Comparison of ENCODE assay signal across 1 cellular context in the genomic region with DNA sequence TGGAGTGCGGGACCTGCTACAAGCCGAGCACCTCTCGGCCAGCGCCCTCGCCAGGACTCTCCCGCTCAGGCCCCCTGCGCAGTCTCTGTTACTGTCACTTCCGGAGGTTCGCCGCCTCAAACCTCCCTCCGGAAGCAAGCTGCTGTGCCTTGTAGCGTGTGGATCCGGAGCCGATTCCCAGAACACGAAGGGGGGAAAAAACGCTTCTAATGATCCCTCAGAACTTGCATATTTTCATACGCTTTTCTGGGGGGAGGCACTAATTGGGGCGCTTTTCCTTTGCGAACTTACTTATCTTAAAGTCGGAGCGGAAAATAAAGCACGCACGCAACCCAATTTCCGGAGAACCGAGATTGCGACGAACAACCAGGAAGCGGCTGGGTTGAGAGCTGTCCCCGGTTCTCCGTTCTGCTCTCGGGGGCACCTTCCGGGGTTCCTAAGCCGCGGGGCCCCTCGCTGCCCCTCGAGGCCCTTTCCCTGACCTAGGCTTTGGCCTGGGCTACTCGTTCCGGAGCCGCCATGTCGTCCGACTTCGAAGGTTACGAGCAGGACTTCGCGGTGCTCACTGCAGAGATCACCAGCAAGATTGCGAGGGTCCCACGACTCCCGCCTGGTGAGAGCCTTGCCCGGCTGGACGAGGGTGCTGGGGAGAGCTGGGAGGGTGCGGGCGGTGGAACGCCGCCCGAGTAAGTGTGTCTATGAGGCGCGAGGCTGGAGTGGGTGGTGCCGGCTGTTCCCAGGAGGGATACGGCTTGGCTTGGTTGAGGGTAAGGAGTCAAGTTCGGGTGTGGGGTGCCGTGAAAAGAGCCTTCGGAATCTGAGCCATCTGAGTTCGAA.
TF ChIP-seq lines count a peak whose summit lies in the region.

A gene (plus strand): TSS at position 361 of the 837 bp plus-strand sequence. CDS start 159 bp downstream, at position 520.
A gene with protein sequence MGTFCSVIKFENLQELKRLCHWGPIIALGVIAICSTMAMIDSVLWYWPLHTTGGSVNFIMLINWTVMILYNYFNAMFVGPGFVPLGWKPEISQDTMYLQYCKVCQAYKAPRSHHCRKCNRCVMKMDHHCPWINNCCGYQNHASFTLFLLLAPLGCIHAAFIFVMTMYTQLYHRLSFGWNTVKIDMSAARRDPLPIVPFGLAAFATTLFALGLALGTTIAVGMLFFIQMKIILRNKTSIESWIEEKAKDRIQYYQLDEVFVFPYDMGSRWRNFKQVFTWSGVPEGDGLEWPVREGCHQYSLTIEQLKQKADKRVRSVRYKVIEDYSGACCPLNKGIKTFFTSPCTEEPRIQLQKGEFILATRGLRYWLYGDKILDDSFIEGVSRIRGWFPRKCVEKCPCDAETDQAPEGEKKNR (minus strand): TSS at position 60 of the 837 bp plus-strand sequence. CDS start 1,478 bp downstream, outside the sequence.

TF ChIP-seq in HepG2, 621 proteins besides CTCF, POLR2A, EP300 and RAD21 (continued from another document and continues in another):
- TF ChIP-seq ZNF530 (CRISPR knock-in tag; IDR thresholded peaks at IDR 0.05; ENCODE audit: low read depth) (no peak), ZNF34 (CRISPR knock-in tag; IDR thresholded peaks at IDR 0.05; ENCODE audit: borderline replicate concordance) (peak; percentile 98), HNRNPL (IDR thresholded peaks at IDR 0.05; ENCODE audit: low read depth, low read length) (no peak; the same call in 1 of the 2 replicates), SP4 (CRISPR knock-in tag; IDR thresholded peaks at IDR 0.05) (no peak), SETDB1 (CRISPR knock-in tag; IDR thresholded peaks at IDR 0.05; ENCODE audit: borderline replicate concordance) (no peak), BRD4 (CRISPR knock-in tag; IDR thresholded peaks at IDR 0.05) (no peak), THAP11 (CRISPR knock-in tag; IDR thresholded peaks at IDR 0.05) (peak; percentile 84), KLF9 (CRISPR knock-in tag; IDR thresholded peaks at IDR 0.05; ENCODE audit: low read depth) (no peak), ZFX (CRISPR knock-in tag; IDR thresholded peaks at IDR 0.05; ENCODE audit: low read depth) (peak; percentile 61), ZNF816 (CRISPR knock-in tag; IDR thresholded peaks at IDR 0.05; ENCODE audit: borderline replicate concordance) (peak; percentile 94), NBN (conservative IDR thresholded peaks at IDR 0.05) (no peak), ZBTB8A (CRISPR knock-in tag; IDR thresholded peaks at IDR 0.05; ENCODE audit: borderline replicate concordance, low read depth) (no peak; the same call in 1 of the 2 replicates), ZSCAN21 (CRISPR knock-in tag; IDR thresholded peaks at IDR 0.05; ENCODE audit: borderline replicate concordance) (no peak), ZNF777 (CRISPR knock-in tag; IDR thresholded peaks at IDR 0.05) (no peak), PPARG (CRISPR knock-in tag; conservative IDR thresholded peaks at IDR 0.05) (no peak), POLR2AphosphoS2 (IDR thresholded peaks at IDR 0.05; ENCODE audit: low read depth, low read length) (no peak), JDP2 (CRISPR knock-in tag; IDR thresholded peaks at IDR 0.05; ENCODE audit: borderline replicate concordance) (no peak), TOE1 (CRISPR knock-in tag; IDR thresholded peaks at IDR 0.05) (no peak), ZNF441 (CRISPR knock-in tag; IDR thresholded peaks at IDR 0.05; ENCODE audit: borderline replicate concordance) (no peak; the same call in 1 of the 2 replicates), HMGA1 (CRISPR knock-in tag; conservative IDR thresholded peaks at IDR 0.05) (no peak), ZNF75D (CRISPR knock-in tag; IDR thresholded peaks at IDR 0.05; ENCODE audit: borderline replicate concordance) (no peak), ZNF558 (CRISPR knock-in tag; IDR thresholded peaks at IDR 0.05; ENCODE audit: borderline replicate concordance) (0 out of 2 replicates have a peak, but pooled peaks have one; percentile 20), PHF8 (CRISPR knock-in tag; IDR thresholded peaks at IDR 0.05) (peak; percentile 93), GATAD1 (CRISPR knock-in tag; IDR thresholded peaks at IDR 0.05) (peak; percentile 94), ZKSCAN5 (CRISPR knock-in tag; IDR thresholded peaks at IDR 0.05) (no peak), MEIS1 (CRISPR knock-in tag; IDR thresholded peaks at IDR 0.05; ENCODE audit: borderline replicate concordance) (0 out of 2 replicates have a peak, but pooled peaks have one; percentile 49), ZNF333 (CRISPR knock-in tag; IDR thresholded peaks at IDR 0.05; ENCODE audit: borderline replicate concordance) (0 out of 2 replicates have a peak, but pooled peaks have one; percentile 45), ARNT2 (CRISPR knock-in tag; IDR thresholded peaks at IDR 0.05; ENCODE audit: low read depth) (0 out of 2 replicates have a peak, but pooled peaks have one; percentile 62), NCOR1 (IDR thresholded peaks at IDR 0.05; ENCODE audit: borderline replicate concordance, low read length) (peak; percentile 71; the same call in 1 of the 2 replicates), CBFB (CRISPR knock-in tag; IDR thresholded peaks at IDR 0.05) (no peak), PLRG1 (conservative IDR thresholded peaks at IDR 0.05) (no peak)
- TF ChIP-seq, protein P1, sequence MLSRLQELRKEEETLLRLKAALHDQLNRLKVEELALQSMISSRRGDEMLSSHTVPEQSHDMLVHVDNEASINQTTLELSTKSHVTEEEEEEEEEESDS (CRISPR knock-in tag; IDR thresholded peaks at IDR 0.05; ENCODE audit: borderline replicate concordance): no peak
- TF ChIP-seq, protein P2, sequence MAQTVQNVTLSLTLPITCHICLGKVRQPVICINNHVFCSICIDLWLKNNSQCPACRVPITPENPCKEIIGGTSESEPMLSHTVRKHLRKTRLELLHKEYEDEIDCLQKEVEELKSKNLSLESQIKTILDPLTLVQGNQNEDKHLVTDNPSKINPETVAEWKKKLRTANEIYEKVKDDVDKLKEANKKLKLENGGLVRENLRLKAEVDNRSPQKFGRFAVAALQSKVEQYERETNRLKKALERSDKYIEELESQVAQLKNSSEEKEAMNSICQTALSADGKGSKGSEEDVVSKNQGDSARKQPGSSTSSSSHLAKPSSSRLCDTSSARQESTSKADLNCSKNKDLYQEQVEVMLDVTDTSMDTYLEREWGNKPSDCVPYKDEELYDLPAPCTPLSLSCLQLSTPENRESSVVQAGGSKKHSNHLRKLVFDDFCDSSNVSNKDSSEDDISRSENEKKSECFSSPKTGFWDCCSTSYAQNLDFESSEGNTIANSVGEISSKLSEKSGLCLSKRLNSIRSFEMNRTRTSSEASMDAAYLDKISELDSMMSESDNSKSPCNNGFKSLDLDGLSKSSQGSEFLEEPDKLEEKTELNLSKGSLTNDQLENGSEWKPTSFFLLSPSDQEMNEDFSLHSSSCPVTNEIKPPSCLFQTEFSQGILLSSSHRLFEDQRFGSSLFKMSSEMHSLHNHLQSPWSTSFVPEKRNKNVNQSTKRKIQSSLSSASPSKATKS (CRISPR knock-in tag; IDR thresholded peaks at IDR 0.05): no peak
- TF ChIP-seq, protein P3, sequence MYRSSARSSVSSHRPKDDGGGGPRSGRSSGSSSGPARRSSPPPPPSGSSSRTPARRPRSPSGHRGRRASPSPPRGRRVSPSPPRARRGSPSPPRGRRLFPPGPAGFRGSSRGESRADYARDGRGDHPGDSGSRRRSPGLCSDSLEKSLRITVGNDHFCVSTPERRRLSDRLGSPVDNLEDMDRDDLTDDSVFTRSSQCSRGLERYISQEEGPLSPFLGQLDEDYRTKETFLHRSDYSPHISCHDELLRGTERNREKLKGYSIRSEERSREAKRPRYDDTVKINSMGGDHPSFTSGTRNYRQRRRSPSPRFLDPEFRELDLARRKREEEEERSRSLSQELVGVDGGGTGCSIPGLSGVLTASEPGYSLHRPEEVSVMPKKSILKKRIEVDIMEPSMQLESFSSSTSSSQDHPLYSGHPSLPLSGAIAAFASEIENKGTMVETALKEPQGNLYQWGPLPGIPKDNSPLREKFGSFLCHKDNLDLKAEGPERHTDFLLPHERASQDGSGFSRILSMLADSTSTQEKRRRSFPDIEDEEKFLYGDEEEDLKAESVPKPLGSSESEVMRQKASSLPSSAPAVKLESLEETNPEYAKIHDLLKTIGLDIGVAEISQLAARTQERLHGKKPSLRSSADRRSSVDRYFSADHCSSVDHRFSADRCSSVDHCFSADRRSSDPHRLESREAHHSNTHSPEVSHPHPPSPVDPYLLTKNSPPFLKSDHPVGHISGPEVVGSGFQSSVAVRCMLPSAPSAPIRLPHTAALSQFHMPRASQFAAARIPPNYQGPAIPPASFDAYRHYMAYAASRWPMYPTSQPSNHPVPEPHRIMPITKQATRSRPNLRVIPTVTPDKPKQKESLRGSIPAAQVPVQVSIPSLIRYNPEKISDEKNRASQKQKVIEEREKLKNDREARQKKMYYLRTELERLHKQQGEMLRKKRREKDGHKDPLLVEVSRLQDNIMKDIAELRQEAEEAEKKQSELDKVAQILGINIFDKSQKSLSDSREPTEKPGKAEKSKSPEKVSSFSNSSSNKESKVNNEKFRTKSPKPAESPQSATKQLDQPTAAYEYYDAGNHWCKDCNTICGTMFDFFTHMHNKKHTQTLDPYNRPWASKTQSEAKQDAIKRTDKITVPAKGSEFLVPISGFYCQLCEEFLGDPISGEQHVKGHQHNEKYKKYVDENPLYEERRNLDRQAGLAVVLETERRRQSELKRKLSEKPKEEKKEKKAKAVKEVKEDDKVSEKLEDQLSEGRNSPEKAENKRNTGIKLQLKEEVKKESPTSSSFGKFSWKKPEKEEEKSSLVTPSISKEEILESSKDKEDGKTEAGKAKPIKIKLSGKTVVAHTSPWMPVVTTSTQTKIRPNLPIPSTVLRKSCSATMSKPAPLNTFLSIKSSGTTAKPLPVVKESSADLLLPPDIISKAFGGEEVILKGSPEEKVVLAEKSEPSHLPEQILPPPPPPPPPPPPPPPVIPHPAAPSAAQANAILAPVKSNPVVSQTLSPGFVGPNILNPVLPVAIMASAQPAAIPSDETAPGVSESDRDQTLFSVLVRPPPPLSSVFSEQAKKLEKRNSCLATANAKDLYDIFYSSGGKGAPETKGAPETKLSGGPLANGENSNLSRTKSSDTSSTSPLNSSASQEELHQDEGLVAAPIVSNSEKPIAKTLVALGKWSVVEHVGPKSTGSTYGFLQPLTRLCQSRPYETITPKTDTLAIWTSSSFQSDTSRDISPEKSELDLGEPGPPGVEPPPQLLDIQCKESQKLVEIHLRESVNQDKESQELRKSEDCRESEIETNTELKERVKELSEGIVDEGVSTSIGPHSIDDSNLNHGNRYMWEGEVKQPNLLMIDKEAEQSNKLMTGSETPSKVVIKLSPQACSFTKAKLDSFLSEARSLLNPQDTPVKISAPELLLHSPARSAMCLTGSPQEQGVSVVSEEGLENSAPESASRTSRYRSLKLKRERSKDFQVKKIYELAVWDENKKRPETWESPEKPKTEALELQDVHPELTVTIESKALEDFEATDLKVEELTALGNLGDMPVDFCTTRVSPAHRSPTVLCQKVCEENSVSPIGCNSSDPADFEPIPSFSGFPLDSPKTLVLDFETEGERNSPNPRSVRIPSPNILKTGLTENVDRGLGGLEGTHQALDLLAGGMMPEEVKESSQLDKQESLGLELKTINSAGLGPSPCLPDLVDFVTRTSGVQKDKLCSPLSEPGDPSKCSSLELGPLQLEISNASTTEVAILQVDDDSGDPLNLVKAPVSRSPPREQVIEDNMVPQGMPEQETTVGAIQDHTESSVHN (CRISPR knock-in tag; IDR thresholded peaks at IDR 0.05): no peak
- TF ChIP-seq, protein P4, sequence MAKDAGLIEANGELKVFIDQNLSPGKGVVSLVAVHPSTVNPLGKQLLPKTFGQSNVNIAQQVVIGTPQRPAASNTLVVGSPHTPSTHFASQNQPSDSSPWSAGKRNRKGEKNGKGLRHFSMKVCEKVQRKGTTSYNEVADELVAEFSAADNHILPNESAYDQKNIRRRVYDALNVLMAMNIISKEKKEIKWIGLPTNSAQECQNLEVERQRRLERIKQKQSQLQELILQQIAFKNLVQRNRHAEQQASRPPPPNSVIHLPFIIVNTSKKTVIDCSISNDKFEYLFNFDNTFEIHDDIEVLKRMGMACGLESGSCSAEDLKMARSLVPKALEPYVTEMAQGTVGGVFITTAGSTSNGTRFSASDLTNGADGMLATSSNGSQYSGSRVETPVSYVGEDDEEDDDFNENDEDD (CRISPR knock-in tag; IDR thresholded peaks at IDR 0.05; ENCODE audit: borderline replicate concordance): peak; percentile 67
- TF ChIP-seq, protein P5, sequence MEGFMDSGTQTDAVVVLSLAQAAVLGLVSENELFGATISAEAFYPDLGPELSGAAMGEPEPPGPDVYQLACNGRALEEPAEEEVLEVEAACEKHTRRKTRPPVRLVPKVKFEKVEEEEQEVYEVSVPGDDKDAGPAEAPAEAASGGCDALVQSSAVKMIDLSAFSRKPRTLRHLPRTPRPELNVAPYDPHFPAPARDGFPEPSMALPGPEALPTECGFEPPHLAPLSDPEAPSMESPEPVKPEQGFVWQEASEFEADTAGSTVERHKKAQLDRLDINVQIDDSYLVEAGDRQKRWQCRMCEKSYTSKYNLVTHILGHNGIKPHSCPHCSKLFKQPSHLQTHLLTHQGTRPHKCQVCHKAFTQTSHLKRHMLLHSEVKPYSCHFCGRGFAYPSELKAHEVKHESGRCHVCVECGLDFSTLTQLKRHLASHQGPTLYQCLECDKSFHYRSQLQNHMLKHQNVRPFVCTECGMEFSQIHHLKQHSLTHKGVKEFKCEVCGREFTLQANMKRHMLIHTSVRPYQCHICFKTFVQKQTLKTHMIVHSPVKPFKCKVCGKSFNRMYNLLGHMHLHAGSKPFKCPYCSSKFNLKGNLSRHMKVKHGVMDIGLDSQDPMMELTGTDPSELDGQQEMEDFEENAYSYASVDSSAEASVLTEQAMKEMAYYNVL (CRISPR knock-in tag; IDR thresholded peaks at IDR 0.05; ENCODE audit: borderline replicate concordance): peak; percentile 59; the same call in 1 of the 2 replicates
- TF ChIP-seq, protein P6, sequence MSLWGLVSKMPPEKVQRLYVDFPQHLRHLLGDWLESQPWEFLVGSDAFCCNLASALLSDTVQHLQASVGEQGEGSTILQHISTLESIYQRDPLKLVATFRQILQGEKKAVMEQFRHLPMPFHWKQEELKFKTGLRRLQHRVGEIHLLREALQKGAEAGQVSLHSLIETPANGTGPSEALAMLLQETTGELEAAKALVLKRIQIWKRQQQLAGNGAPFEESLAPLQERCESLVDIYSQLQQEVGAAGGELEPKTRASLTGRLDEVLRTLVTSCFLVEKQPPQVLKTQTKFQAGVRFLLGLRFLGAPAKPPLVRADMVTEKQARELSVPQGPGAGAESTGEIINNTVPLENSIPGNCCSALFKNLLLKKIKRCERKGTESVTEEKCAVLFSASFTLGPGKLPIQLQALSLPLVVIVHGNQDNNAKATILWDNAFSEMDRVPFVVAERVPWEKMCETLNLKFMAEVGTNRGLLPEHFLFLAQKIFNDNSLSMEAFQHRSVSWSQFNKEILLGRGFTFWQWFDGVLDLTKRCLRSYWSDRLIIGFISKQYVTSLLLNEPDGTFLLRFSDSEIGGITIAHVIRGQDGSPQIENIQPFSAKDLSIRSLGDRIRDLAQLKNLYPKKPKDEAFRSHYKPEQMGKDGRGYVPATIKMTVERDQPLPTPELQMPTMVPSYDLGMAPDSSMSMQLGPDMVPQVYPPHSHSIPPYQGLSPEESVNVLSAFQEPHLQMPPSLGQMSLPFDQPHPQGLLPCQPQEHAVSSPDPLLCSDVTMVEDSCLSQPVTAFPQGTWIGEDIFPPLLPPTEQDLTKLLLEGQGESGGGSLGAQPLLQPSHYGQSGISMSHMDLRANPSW (CRISPR knock-in tag; IDR thresholded peaks at IDR 0.05; ENCODE audit: borderline replicate concordance): no peak; the same call in 1 of the 2 replicates
- TF ChIP-seq, protein P7, sequence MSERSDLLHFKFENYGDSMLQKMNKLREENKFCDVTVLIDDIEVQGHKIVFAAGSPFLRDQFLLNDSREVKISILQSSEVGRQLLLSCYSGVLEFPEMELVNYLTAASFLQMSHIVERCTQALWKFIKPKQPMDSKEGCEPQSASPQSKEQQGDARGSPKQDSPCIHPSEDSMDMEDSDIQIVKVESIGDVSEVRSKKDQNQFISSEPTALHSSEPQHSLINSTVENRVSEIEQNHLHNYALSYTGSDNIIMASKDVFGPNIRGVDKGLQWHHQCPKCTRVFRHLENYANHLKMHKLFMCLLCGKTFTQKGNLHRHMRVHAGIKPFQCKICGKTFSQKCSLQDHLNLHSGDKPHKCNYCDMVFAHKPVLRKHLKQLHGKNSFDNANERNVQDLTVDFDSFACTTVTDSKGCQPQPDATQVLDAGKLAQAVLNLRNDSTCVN (CRISPR knock-in tag; IDR thresholded peaks at IDR 0.05; ENCODE audit: borderline replicate concordance): peak; percentile 61; the same call in 1 of the 2 replicates
